Comparison of ENCODE assay signal across 1 cellular context in genomic region chr16:21543151-21543878, GRCh38.
TF ChIP-seq lines count a peak whose summit lies in the region.

No MANE protein-coding gene starts in this region.

TF ChIP-seq in K562, 482 proteins besides CTCF, POLR2A, EP300 and RAD21:
- TF ChIP-seq MEIS2 (IDR thresholded peaks at IDR 0.05; ENCODE audit: partially characterized antibody) (peak; percentile 37), PKNOX1 (IDR thresholded peaks at IDR 0.05) (peak; percentile 68)
TF ChIP-seq in K562: peak in this region for 2; not testable (repeated sequence) for 480.
